ENCODE assay signal across 14 cellular contexts in genomic region chrX:45517090-45517973, GRCh38.
DNase-seq lines count a peak whose midpoint lies in the region; ATAC-seq and TF ChIP-seq lines count a peak whose summit lies in the region.
"Had no signal": no experiment of that assay in that cellular context is flagged by ENCODE, and none has a peak within 500 bp of the region (broad histone marks: within the 10 kb centered on the region; RNA-seq: fewer than 3 reads in every experiment).

No MANE protein-coding gene starts in this region.

- H3K4me3 Mint-ChIP-seq in nephron progenitor cell: no peak overlapping the region
- no peak overlapping the region for H3K4me3 Mint-ChIP-seq in activated CD8-positive, alpha-beta T cell treated with anti-CD3 and anti-CD28 coated beads for 36 hours

- peaks cover 35% of the 10 kb centered on the region for H3K4me1 Mint-ChIP-seq in nephron progenitor cell
- peaks cover 8% of the 10 kb centered on the region for H3K4me1 Mint-ChIP-seq in activated CD8-positive, alpha-beta T cell treated with anti-CD3 and anti-CD28 coated beads for 36 hours (ENCODE audit: low read depth)

- no peak for ATAC-seq in activated CD8-positive, alpha-beta T cell treated with anti-CD3 and anti-CD28 coated beads for 36 hours
- ATAC-seq: activated CD4-positive, CD25-positive, alpha-beta regulatory T cell treated with anti-CD3 and anti-CD28 coated beads, Interleukin-2, amount 50 U/mL, for 24 hours; sciatic nerve had no signal

- TF ChIP-seq CTCF in choroid plexus epithelial cell (conservative IDR thresholded peaks at IDR 0.05; ENCODE audit: low read depth, low read length) (no peak), nephron progenitor cell (IDR thresholded peaks at IDR 0.05) (no peak), esophagus muscularis mucosa (IDR thresholded peaks at IDR 0.05) (no peak)
- no peak for TF ChIP-seq CTCF in activated CD8-positive, alpha-beta T cell treated with anti-CD3 and anti-CD28 coated beads for 36 hours (IDR thresholded peaks at IDR 0.05)

- H3K4me1 ChIP-seq in esophagus muscularis mucosa: peaks cover 4 to 37% (median 30%) of the 10 kb centered on the region in 4 donors
- H3K4me1 ChIP-seq: left ventricle myocardium inferior had no signal

- no peaks in the 10 kb centered on the region for H3K36me3 ChIP-seq in esophagus muscularis mucosa
- H3K36me3 ChIP-seq: left ventricle myocardium inferior had no signal

- POLR2A ChIA-PET in activated CD8-positive, alpha-beta T cell treated with anti-CD3 and anti-CD28 coated beads for 36 hours (lab: Charles Lee): no interaction called here

- WGBS in esophagus muscularis mucosa: 53% methylated on average over 5 of the region's 5 CpGs

- CTCF ChIA-PET in activated CD8-positive, alpha-beta T cell treated with anti-CD3 and anti-CD28 coated beads for 36 hours (lab: Charles Lee): interaction anchor here (0.8 kb wide), 1 partner anchor 231 kb away, joined by 3 read pairs; no protein-coding TSS in a partner anchor

- TF ChIP-seq EP300 in esophagus muscularis mucosa (IDR thresholded peaks at IDR 0.05): no peak

- H3K27ac Mint-ChIP-seq in nephron progenitor cell: peak overlapping the region; percentile 3
- no peak overlapping the region for H3K27ac Mint-ChIP-seq in activated CD8-positive, alpha-beta T cell treated with anti-CD3 and anti-CD28 coated beads for 36 hours

- H3K36me3 Mint-ChIP-seq in nephron progenitor cell (ENCODE audit: low read depth): no peaks in the 10 kb centered on the region
- H3K36me3 Mint-ChIP-seq in activated CD8-positive, alpha-beta T cell treated with anti-CD3 and anti-CD28 coated beads for 36 hours (ENCODE audit: low read depth): no peaks in the 10 kb centered on the region

- no peak overlapping the region for H3K27ac ChIP-seq in esophagus muscularis mucosa (replicated peaks in 1 of 4)
- H3K27ac ChIP-seq: left ventricle myocardium inferior had no signal

- peaks cover 18% of the 10 kb centered on the region for H3K9me3 Mint-ChIP-seq in nephron progenitor cell
- no peaks in the 10 kb centered on the region for H3K9me3 Mint-ChIP-seq in activated CD8-positive, alpha-beta T cell treated with anti-CD3 and anti-CD28 coated beads for 36 hours

- H3K9me3 ChIP-seq in esophagus muscularis mucosa: no peaks in the 10 kb centered on the region
- H3K9me3 ChIP-seq: left ventricle myocardium inferior had no signal

- DNase-seq in DMS53 treated with DMSO at 0.1 percent for 48 hours (lab: John Stamatoyannopoulos, UW; ENCODE audit: unreplicated experiment) (peak; percentile 20), LHCN-M2 (ENCODE audit: low read depth) (peak; percentile 85), choroid plexus epithelial cell (ENCODE audit: low read depth) (peak; percentile 69), nephron progenitor cell (no peak), AML-193 (lab: John Stamatoyannopoulos, UW) (no peak), esophagus muscularis mucosa (ENCODE audit: extremely low spot score) (no peak)
- no peak for DNase-seq in effector CD4-positive, alpha-beta T cell
- no peak for DNase-seq in activated CD8-positive, alpha-beta T cell treated with anti-CD3 and anti-CD28 coated beads for 36 hours
- DNase-seq: activated naive CD4-positive, alpha-beta T cell; DMS 273 treated with DMSO at 0.1 percent for 48 hours; left ventricle myocardium inferior; NCI-H1092 had no signal

- H3K27me3 Mint-ChIP-seq in nephron progenitor cell (ENCODE audit: low read depth, poor library complexity): no peaks in the 10 kb centered on the region
- no peaks in the 10 kb centered on the region for H3K27me3 Mint-ChIP-seq in activated CD8-positive, alpha-beta T cell treated with anti-CD3 and anti-CD28 coated beads for 36 hours

- intact Hi-C loops in esophagus muscularis mucosa (cut with DNase I): loop anchor here (10.0 kb wide), 2 partner anchors 257 to 887 kb away; no protein-coding TSS in a partner anchor
- intact Hi-C loops in activated CD8-positive, alpha-beta T cell treated with anti-CD3 and anti-CD28 coated beads for 36 hours (cut with micrococcal nuclease): loop anchor here (10.0 kb wide), 1 partner anchor 227 kb away; no protein-coding TSS in a partner anchor

- H3K27me3 ChIP-seq in esophagus muscularis mucosa: peaks cover 0 to 2% (median 0%) of the 10 kb centered on the region in 4 donors

- no peak for TF ChIP-seq POLR2A in esophagus muscularis mucosa (IDR thresholded peaks at IDR 0.05; ENCODE audit: low read depth)

- no peak overlapping the region for H3K4me3 ChIP-seq in choroid plexus epithelial cell (ENCODE audit: low read depth, low read length)
- H3K4me3 ChIP-seq in esophagus muscularis mucosa: no peak overlapping the region
- H3K4me3 ChIP-seq: left ventricle myocardium inferior had no signal

Comparison
In these comparisons a context has a peak if more than half of its experiments do, and no peak if none do; other contexts are left out.
1. DNase-seq: peak in DMS53 treated with DMSO at 0.1 percent for 48 hours (single experiment), LHCN-M2 (single experiment) and choroid plexus epithelial cell (single experiment); none in nephron progenitor cell (single experiment), AML-193 (0 of 2), esophagus muscularis mucosa (single experiment), effector CD4-positive, alpha-beta T cell (single experiment) and activated CD8-positive, alpha-beta T cell treated with anti-CD3 and anti-CD28 coated beads for 36 hours (single experiment).